Comparison of ENCODE assay signal across 1 cellular context in genomic region chr1:111510003-111510380, GRCh38.
TF ChIP-seq lines count a peak whose summit lies in the region.

No MANE protein-coding gene starts in this region.

TF ChIP-seq in K562, 482 proteins besides CTCF, POLR2A, EP300 and RAD21:
- TF ChIP-seq NCOA1 (IDR thresholded peaks at IDR 0.05; ENCODE audit: low read depth) (no peak), SMAD3 (CRISPR knock-in tag; conservative IDR thresholded peaks at IDR 0.05) (no peak), STAG1 (CRISPR knock-in tag; IDR thresholded peaks at IDR 0.05; ENCODE audit: borderline replicate concordance) (no peak), SLC30A9 (CRISPR knock-in tag; IDR thresholded peaks at IDR 0.05) (no peak), SREBF2 (CRISPR knock-in tag; IDR thresholded peaks at IDR 0.05) (no peak), ZBED1 (IDR thresholded peaks at IDR 0.05) (no peak)
TF ChIP-seq in K562: peak in this region for 0.
